Comparison of ENCODE assay signal across 9 cellular contexts in genomic region chr11:119491753-119492455, GRCh38.
DNase-seq lines count a peak whose midpoint lies in the region; FAIRE-seq and TF ChIP-seq lines count a peak whose summit lies in the region.
"Had no signal": no experiment of that assay in that cellular context is flagged by ENCODE, and none has a peak within 500 bp of the region (broad histone marks: within the 10 kb centered on the region; RNA-seq: fewer than 3 reads in every experiment).

No MANE protein-coding gene starts in this region.

- no peaks in the 10 kb centered on the region for H3K36me3 ChIP-seq in WERI-Rb-1
- no peaks in the 10 kb centered on the region for H3K36me3 ChIP-seq in mesenchymal stem cell (ENCODE audit: control insufficient read depth in 1 of 2, insufficient read depth in 2 of 2, low read depth in 1 of 2, low read length in 2 of 2)

- no peak overlapping the region for H3K18ac ChIP-seq in mesenchymal stem cell (ENCODE audit: low read depth in 1 of 2, low read length in 2 of 2)

- no peak overlapping the region for H3K9ac ChIP-seq in mesenchymal stem cell (ENCODE audit: low read length)

- H3K14ac ChIP-seq in mesenchymal stem cell (ENCODE audit: low read length in 2 of 2), result no peak overlapping the region

- no peak overlapping the region for H2BK120ac ChIP-seq in mesenchymal stem cell (ENCODE audit: low read depth, low read length)

- H2AFZ ChIP-seq in mesenchymal stem cell (ENCODE audit: low read depth, low read length), result no peak overlapping the region

- no peak overlapping the region for H2BK12ac ChIP-seq in mesenchymal stem cell (ENCODE audit: low read length in 2 of 2)

- no peak overlapping the region for H3K23ac ChIP-seq in mesenchymal stem cell (ENCODE audit: low read length in 2 of 2)

- no peak overlapping the region for H3K27ac ChIP-seq in WERI-Rb-1
- no peak overlapping the region for H3K27ac ChIP-seq in mesenchymal stem cell (ENCODE audit: low read length, poor library complexity, severe bottlenecking)

- H3K4me2 ChIP-seq in mesenchymal stem cell (ENCODE audit: low read length, poor library complexity, severe bottlenecking), result no peak overlapping the region

- H3K9me3 ChIP-seq in WERI-Rb-1 (ENCODE audit: severe bottlenecking) (no peaks in the 10 kb centered on the region), mesenchymal stem cell (ENCODE audit: control insufficient read depth, low read length) (no peaks in the 10 kb centered on the region)
- H3K9me3 ChIP-seq: mucosa of descending colon had no signal

- H3K4ac ChIP-seq in mesenchymal stem cell (ENCODE audit: low read depth in 1 of 2, low read length in 2 of 2), result no peak overlapping the region

- 74% methylated on average over 14 of the region's 15 CpGs for WGBS in mesenchymal stem cell

- no peak overlapping the region for H4K91ac ChIP-seq in mesenchymal stem cell (ENCODE audit: low read length)

- H4K8ac ChIP-seq in mesenchymal stem cell (ENCODE audit: low read length), result no peak overlapping the region

- peak; percentile 50 for TF ChIP-seq CTCF in WERI-Rb-1 (IDR thresholded peaks at IDR 0.05; ENCODE audit: low read depth, low read length)

- H3K4me3 ChIP-seq in WERI-Rb-1 (ENCODE audit: low read depth, low read length) (no peak overlapping the region), mesenchymal stem cell (ENCODE audit: insufficient read depth in 1 of 2, low read depth in 1 of 2, low read length in 2 of 2) (no peak overlapping the region)
- H3K4me3 ChIP-seq: mucosa of descending colon had no signal

- H2BK15ac ChIP-seq in mesenchymal stem cell (ENCODE audit: low read depth, poor library complexity, severe bottlenecking), result no peak overlapping the region

- no peaks in the 10 kb centered on the region for H3K79me1 ChIP-seq in mesenchymal stem cell (replicated peaks; ENCODE audit: low read length, poor library complexity, severe bottlenecking)

- no peak overlapping the region for H2AK5ac ChIP-seq in mesenchymal stem cell (ENCODE audit: low read length, severe bottlenecking)

- no peak for FAIRE-seq in RCC 7860 (lab: Jason Lieb, UNC)

- DNase-seq in DMS79 (lab: John Stamatoyannopoulos, UW) (peak; percentile 95), NCI-H128 (lab: John Stamatoyannopoulos, UW; ENCODE audit: unreplicated experiment) (peak; percentile 65), WERI-Rb-1 (no peak), mesenchymal stem cell (peak; percentile 17), cortex of kidney (lab: John Stamatoyannopoulos, UW) (no peak), NK-92 (lab: John Stamatoyannopoulos, UW; ENCODE audit: unreplicated experiment) (no peak), RCC 7860 (ENCODE audit: low spot score) (no peak), C1 segment of cervical spinal cord (lab: John Stamatoyannopoulos, UW) (no peak)
- DNase-seq: mucosa of descending colon had no signal

- H3K27me3 ChIP-seq in WERI-Rb-1 (ENCODE audit: insufficient read depth, low read depth, severe bottlenecking) (no peaks in the 10 kb centered on the region), mesenchymal stem cell (ENCODE audit: control insufficient read depth in 1 of 2, insufficient read depth in 1 of 2, low read length in 2 of 2) (peaks cover 38 to 61% of the 10 kb centered on the region in 2 experiments)

- no peak overlapping the region for H2BK5ac ChIP-seq in mesenchymal stem cell (ENCODE audit: low read depth, low read length, poor library complexity, severe bottlenecking)

- H3K4me1 ChIP-seq in mesenchymal stem cell (ENCODE audit: control insufficient read depth, insufficient read depth, low read depth, low read length), result no peaks in the 10 kb centered on the region

Comparison
In these comparisons a context has a peak if more than half of its experiments do, and no peak if none do; other contexts are left out.
1. DNase-seq: peak in DMS79 (single experiment), NCI-H128 (single experiment) and mesenchymal stem cell (single experiment); none in WERI-Rb-1 (single experiment), cortex of kidney (single experiment), NK-92 (single experiment), RCC 7860 (single experiment) and C1 segment of cervical spinal cord (0 of 14).